In genomic region chr12:55060470-55060869, GRCh38 we compare ENCODE assay signal across 10 cellular contexts. TPM values are rescaled to one million over a fixed set of nuclear protein-coding genes. Genes with fewer than 3 reads are reported as not detected.
DNase-seq lines count a peak whose midpoint lies in the region; ATAC-seq and TF ChIP-seq lines count a peak whose summit lies in the region.
"Had no signal": no experiment of that assay in that cellular context is flagged by ENCODE, and none has a peak within 500 bp of the region (broad histone marks: within the 10 kb centered on the region; RNA-seq: fewer than 3 reads in every experiment).

No MANE protein-coding gene starts in this region.

- peak; percentile 64 for DNase-seq in epithelial cell of esophagus (ENCODE audit: low read depth)
- DNase-seq in prostate gland (ENCODE audit: low spot score): no peak
- no peak for DNase-seq in iPS-NIHi11 (ENCODE audit: low spot score)
- DNase-seq in NCI-H1694 (lab: John Stamatoyannopoulos, UW): no peak
- DNase-seq in posterior cingulate gyrus: no peak
- DNase-seq: lower lobe of right lung had no signal

- H3K4me1 ChIP-seq in prostate gland (replicated peaks): no peaks in the 10 kb centered on the region
- H3K4me1 ChIP-seq: lower lobe of right lung had no signal

- TF ChIP-seq CTCF in epithelial cell of esophagus (IDR thresholded peaks at IDR 0.05; ENCODE audit: insufficient read depth, low read depth, low read length, missing control alignments): no peak
- TF ChIP-seq CTCF in prostate gland (IDR thresholded peaks at IDR 0.05): no peak

- WGBS in prostate gland: 51% methylated on average over 2 of the region's 2 CpGs

- no peaks in the 10 kb centered on the region for H3K9me3 ChIP-seq in prostate gland
- H3K9me3 ChIP-seq: lower lobe of right lung had no signal

- no peaks in the 10 kb centered on the region for H3K36me3 ChIP-seq in prostate gland
- H3K36me3 ChIP-seq: lower lobe of right lung had no signal

- TF ChIP-seq POLR2A in prostate gland (IDR thresholded peaks at IDR 0.05): no peak

- no peak overlapping the region for H3K27ac ChIP-seq in prostate gland
- H3K27ac ChIP-seq: lower lobe of right lung had no signal

- intact Hi-C loops in prostate gland (cut with DNase I): no loop called here
- intact Hi-C loops in posterior cingulate gyrus (cut with DNase I): no loop called here

- no peaks in the 10 kb centered on the region for H3K27me3 ChIP-seq in prostate gland (replicated peaks; ENCODE audit: insufficient read depth)

- ATAC-seq in GM18519 (IDR thresholded peaks at IDR 0.05; ENCODE audit: low FRiP score, unreplicated experiment) (peak; percentile 98), GM21528 (IDR thresholded peaks at IDR 0.05; ENCODE audit: low FRiP score, unreplicated experiment) (peak; percentile 98), HG03571 (IDR thresholded peaks at IDR 0.05; ENCODE audit: unreplicated experiment) (peak; percentile 98)

- no peak overlapping the region for H3K4me3 ChIP-seq in epithelial cell of esophagus (ENCODE audit: low read length)
- no peak overlapping the region for H3K4me3 ChIP-seq in prostate gland
- H3K4me3 ChIP-seq: lower lobe of right lung had no signal

RNA-seq across cellular contexts. Expression of gene NEUROD4, which starts 40.7 kb away (rescaled TPM):
- total RNA-seq in prostate gland: under 1 TPM in 1 of 2 donors, not detected in 1; 0.11 TPM
- total RNA-seq: lower lobe of right lung, subcutaneous adipose tissue had no signal
